25 cellular contexts compared by ENCODE assay signal in the genomic region with DNA sequence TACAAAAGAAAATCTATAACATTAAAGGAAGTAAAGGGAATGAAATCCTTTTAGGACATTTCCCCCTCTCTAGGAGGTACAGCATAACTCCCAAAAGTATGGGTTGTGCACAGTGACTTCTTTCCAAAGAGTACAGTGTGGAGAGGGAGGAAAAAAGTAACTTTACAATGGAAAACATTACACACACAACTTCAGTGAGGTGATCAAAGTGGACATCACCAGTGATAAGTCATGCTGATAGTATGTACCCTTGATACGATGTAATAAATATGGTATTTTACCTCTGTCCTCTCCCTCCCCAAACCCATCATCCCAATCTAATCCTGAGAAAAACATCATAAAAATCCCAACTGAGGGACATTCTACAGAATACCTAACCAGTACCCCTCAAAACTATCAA. TPM values are rescaled to one million over a fixed set of nuclear protein-coding genes. Genes with fewer than 3 reads are reported as not detected.
DNase-seq lines count a peak whose midpoint lies in the region; ATAC-seq and TF ChIP-seq lines count a peak whose summit lies in the region.
"Had no signal": no experiment of that assay in that cellular context is flagged by ENCODE, and none has a peak within 500 bp of the region (broad histone marks: within the 10 kb centered on the region; RNA-seq: fewer than 3 reads in every experiment).

No MANE protein-coding gene starts in this region.

- peak; percentile 34 for DNase-seq in HCEC 1CT
- DNase-seq in mammary epithelial cell = no peak
- peak; percentile 22 for DNase-seq in kidney glomerular epithelial cell (lab: John Stamatoyannopoulos, UW)
- DNase-seq in stimulated activated naive CD8-positive, alpha-beta T cell treated with anti-CD3 and anti-CD28 coated beads, Interleukin-15, Interleukin-2, amounts not matched to agents 100 U/mL and 50 U/mL, for 24 hours = no peak
- no peak for DNase-seq in Ammon's horn (ENCODE audit: low spot score)
- DNase-seq: CD4-positive, alpha-beta T cell; GDM1; GOT3; NCI-H1092 treated with DMSO at 0.1 percent for 48 hours; NCI-H1436; NCI-H187; NCI-H2081 treated with DMSO at 0.1 percent for 48 hours; NCI-H524 treated with DMSO at 0.1 percent for 48 hours; NCI-H774; NK-92 treated with Interleukin-12 subunit alpha and Interleukin-12 subunit beta, amount 100 ng/mL, for 24 hours; PC-9; Right ventricle myocardium superior; RPMI8226 had no signal

- H3K27me3 ChIP-seq in ACC112 (ENCODE audit: insufficient read depth, low read length) = no peaks in the 10 kb centered on the region
- H3K27me3 ChIP-seq in mammary epithelial cell (ENCODE audit: insufficient read depth, low read length) = no peaks in the 10 kb centered on the region
- H3K27me3 ChIP-seq: BLaER1 treated with 17β-estradiol and CSF1 and Interleukin-3, amounts not matched to agents 10 nM and 100 nM; SJSA1 had no signal

- H3K36me3 ChIP-seq in ACC112 (ENCODE audit: insufficient read depth, low read length) (no peaks in the 10 kb centered on the region), mammary epithelial cell (ENCODE audit: insufficient read depth, low read length) (no peaks in the 10 kb centered on the region)
- H3K36me3 ChIP-seq: HAP-1, SJSA1 had no signal

- in situ Hi-C loops in mammary epithelial cell (cut with MboI; ENCODE audit: low sequenced_read_pairs in 2 of 2) = no loop called here

- no peak overlapping the region for H3K9ac ChIP-seq in mammary epithelial cell (ENCODE audit: insufficient read depth, low read length)
- H3K9ac ChIP-seq: BLaER1 treated with 17β-estradiol and CSF1 and Interleukin-3, amounts not matched to agents 10 nM and 100 nM had no signal

- H2AFZ ChIP-seq in ACC112 (ENCODE audit: low read length, unreplicated experiment) (no peak overlapping the region), mammary epithelial cell (ENCODE audit: low read depth, low read length) (no peak overlapping the region)
- H2AFZ ChIP-seq: PC-9 had no signal

- CTCF ChIA-PET in mammary epithelial cell (lab: Charles Lee; ENCODE audit: low non-redundant PET) = no interaction called here

- dilution Hi-C loops in mammary epithelial cell (cut with HindIII; ENCODE audit: low sequenced_read_pairs) = no loop called here

- H3K4me3 ChIP-seq in ACC112 (ENCODE audit: low read depth, low read length) (no peak overlapping the region), mammary epithelial cell (replicated peaks in 1 of 3; ENCODE audit: insufficient read depth in 1 of 3, low read depth in 2 of 3, low read length in 3 of 3) (no peak overlapping the region)
- H3K4me3 ChIP-seq: BLaER1 treated with 17β-estradiol and CSF1 and Interleukin-3, amounts not matched to agents 10 nM and 100 nM; HAP-1; PC-9; SJSA1 had no signal

- no peak for TF ChIP-seq CTCF in mammary epithelial cell (conservative IDR thresholded peaks at IDR 0.05 in 1 of 2, IDR thresholded peaks at IDR 0.05 in 1 of 2; ENCODE audit: extremely low read depth in 1 of 2, insufficient read depth in 1 of 2, low read depth in 1 of 2, low read length in 2 of 2)

- no peak overlapping the region for H3K4me2 ChIP-seq in mammary epithelial cell (ENCODE audit: insufficient read depth, low read depth, low read length)
- H3K4me2 ChIP-seq: PC-9 had no signal

- intact Hi-C loops in mammary epithelial cell (cut with micrococcal nuclease) = no loop called here

- BruUV-seq in mammary epithelial cell (replicated peaks; lab: Mats Ljungman, UMichigan) = no TSS peak

- H4K20me1 ChIP-seq in mammary epithelial cell (ENCODE audit: insufficient read depth, low read length) = no peaks in the 10 kb centered on the region

- peaks cover 53% of the 10 kb centered on the region for H3K4me1 ChIP-seq in ACC112 (ENCODE audit: control insufficient read depth, insufficient read depth, low read length, unreplicated experiment)
- H3K4me1 ChIP-seq in mammary epithelial cell (ENCODE audit: insufficient read depth, low read length) = peaks cover 30% of the 10 kb centered on the region
- H3K4me1 ChIP-seq: HAP-1 had no signal

- no peaks in the 10 kb centered on the region for H3K9me3 ChIP-seq in mammary epithelial cell (replicated peaks; ENCODE audit: insufficient read depth, low read length)
- H3K9me3 ChIP-seq: HAP-1, SJSA1 had no signal

- peaks cover 48% of the 10 kb centered on the region for H3K79me2 ChIP-seq in ACC112 (ENCODE audit: control insufficient read depth, insufficient read depth, low read length, unreplicated experiment)
- H3K79me2 ChIP-seq in mammary epithelial cell (ENCODE audit: insufficient read depth, low read length) = peaks cover 45% of the 10 kb centered on the region

- peak overlapping the region; percentile 22; the same call in 1 of the 2 replicates for H3K27ac ChIP-seq in ACC112 (ENCODE audit: low read depth, low read length)
- peak overlapping the region; percentile 27 for H3K27ac ChIP-seq in mammary epithelial cell (ENCODE audit: insufficient read depth, low read depth, low read length)
- H3K27ac ChIP-seq: BLaER1 treated with 17β-estradiol and CSF1 and Interleukin-3, amounts not matched to agents 10 nM and 100 nM; SJSA1 had no signal

- ATAC-seq in stimulated activated naive CD8-positive, alpha-beta T cell treated with anti-CD3 and anti-CD28 coated beads, Interleukin-15, Interleukin-2, amounts not matched to agents 100 U/mL and 50 U/mL, for 24 hours = no peak
- ATAC-seq in HG02610 (IDR thresholded peaks at IDR 0.05; ENCODE audit: unreplicated experiment) = no peak

- 100% methylated on average over 1 of the region's 1 CpG for WGBS in mammary epithelial cell (ENCODE audit: low coverage, missing lambda C conversion rate)

RNA-seq across cellular contexts. Expression of gene PLD1, which starts 10.8 kb away (rescaled TPM):
- total RNA-seq in mammary epithelial cell = 10 to 100 TPM; 13.9 to 19.0 TPM
- 7.5 TPM for polyA plus RNA-seq in mammary epithelial cell
- polyA minus RNA-seq in mammary epithelial cell = 16.3 TPM

RNA-seq across cellular contexts. Expression of gene TMEM212, which starts 43.6 kb away (rescaled TPM):
- total RNA-seq in mammary epithelial cell = not detected
- polyA plus RNA-seq in mammary epithelial cell = not detected
- not detected for polyA minus RNA-seq in mammary epithelial cell
- total RNA-seq: A172; CD4-positive, alpha-beta T cell; PC-9; Right ventricle myocardium superior; SJSA1 had no signal
- polyA plus RNA-seq: AG04450 had no signal

Comparison
In these comparisons a context has a peak if more than half of its experiments do, and no peak if none do; other contexts are left out.
1. DNase-seq: peak in HCEC 1CT (single experiment) and kidney glomerular epithelial cell (single experiment); none in mammary epithelial cell (single experiment), stimulated activated naive CD8-positive, alpha-beta T cell treated with anti-CD3 and anti-CD28 coated beads, Interleukin-15, Interleukin-2, amounts not matched to agents 100 U/mL and 50 U/mL, for 24 hours (single experiment) and Ammon's horn (single experiment).